Comparison of ENCODE assay signal across 8 cellular contexts in genomic region chr11:28107726-28108618, GRCh38. TPM values are rescaled to one million over a fixed set of nuclear protein-coding genes. Genes with fewer than 3 reads are reported as not detected.
A peak's percentile ranks its signal among the peaks of the same experiment; 100 is the strongest.
DNase-seq lines count a peak whose midpoint lies in the region; ATAC-seq and TF ChIP-seq lines count a peak whose summit lies in the region.

KIF18A (minus strand) TSS chr11:28108156; CDS start chr11:28097947, 10,209 bp downstream.
METTL15 (plus strand) TSS chr11:28108388; CDS start chr11:28113335, 4,947 bp downstream.

- H3K9me3 ChIP-seq in ascending aorta (no peaks in the 10 kb centered on the region), right cardiac atrium (ENCODE audit: control insufficient read depth, low read length) (no peaks in the 10 kb centered on the region), aorta (ENCODE audit: control insufficient read depth, low read length) (no peaks in the 10 kb centered on the region)

- intact Hi-C loops in T-helper 2 cell treated with Interferon-gamma antibody and Interleukin-4, amounts not matched to agents 100 ng/mL and 5 ng/mL, for 36 hours (cut with micrococcal nuclease) = loop anchor here (1.0 to 5.0 kb wide), 3 partner anchors 15 to 746 kb away; partner anchors contain the start of genes CCDC34 and LIN7C
- intact Hi-C loops in ascending aorta (cut with DNase I) = loop anchor here (1.0 to 5.0 kb wide), 4 partner anchors 411 to 1156 kb away; partner anchors contain the start of gene LIN7C
- intact Hi-C loops in right cardiac atrium (cut with DNase I) = no loop called here
- intact Hi-C loops in aorta (cut with DNase I) = loop anchor here in 1 of 2 donors (10.0 kb wide), 1 partner anchor 413 kb away; no protein-coding TSS in a partner anchor

- DNase-seq in NCI-H187 treated with DMSO at 0.1 percent for 48 hours (lab: John Stamatoyannopoulos, UW) (peak; percentile 99), ascending aorta (ENCODE audit: low spot score in 2 of 2) (peak; percentile 98 to 100), right cardiac atrium (peak; percentile 100), putamen (ENCODE audit: low spot score) (peak; percentile 98), aorta (peak; percentile 100)

- WGBS in right cardiac atrium = under 1% methylated on average over 38 of the region's 38 CpGs
- WGBS in aorta, 2 donors = 0% methylated on average over 37 to 38 of the region's 38 CpGs

- peak within 1 kb of the TSS; percentile 87 to 88 for H3K27ac ChIP-seq in ascending aorta
- peak within 1 kb of the TSS; percentile 63 for H3K27ac ChIP-seq in right cardiac atrium (ENCODE audit: low read length)
- peak within 1 kb of the TSS; percentile 60 to 63 for H3K27ac ChIP-seq in aorta (ENCODE audit: low read depth in 1 of 2, low read length in 2 of 2)

- H3K36me3 ChIP-seq in ascending aorta = no peaks in the 10 kb centered on the region
- no peaks in the 10 kb centered on the region for H3K36me3 ChIP-seq in aorta (ENCODE audit: control insufficient read depth in 1 of 2, insufficient read depth in 2 of 2, low read length in 1 of 2)

- no peak for TF ChIP-seq CTCF in ascending aorta (IDR thresholded peaks at IDR 0.05)

- H3K4me3 ChIP-seq in ascending aorta (peak within 1 kb of the TSS; percentile 74 to 76), right cardiac atrium (ENCODE audit: low read length) (peak within 1 kb of the TSS; percentile 76), aorta (ENCODE audit: low read length in 2 of 2) (peak within 1 kb of the TSS; percentile 51 to 59)

- no peaks in the 10 kb centered on the region for H3K27me3 ChIP-seq in ascending aorta
- H3K27me3 ChIP-seq in right cardiac atrium (ENCODE audit: control insufficient read depth, insufficient read depth) = no peaks in the 10 kb centered on the region
- H3K27me3 ChIP-seq in aorta (ENCODE audit: control insufficient read depth in 1 of 2, insufficient read depth in 2 of 2, low read length in 1 of 2) = no peaks in the 10 kb centered on the region

- ATAC-seq in GM18499 (IDR thresholded peaks at IDR 0.05; ENCODE audit: insufficient read depth, unreplicated experiment) = peak; percentile 96
- peak; percentile 94 for ATAC-seq in HG02943 (IDR thresholded peaks at IDR 0.05; ENCODE audit: low read depth, unreplicated experiment)
- ATAC-seq in right cardiac atrium = peak; percentile 100
- peak; percentile 99 for ATAC-seq in aorta (ENCODE audit: low FRiP score)

- H3K4me1 ChIP-seq in ascending aorta = peaks cover 4 to 15% of the 10 kb centered on the region in 2 donors
- no peaks in the 10 kb centered on the region for H3K4me1 ChIP-seq in right cardiac atrium (ENCODE audit: control insufficient read depth, insufficient read depth, low read length)
- H3K4me1 ChIP-seq in aorta (ENCODE audit: control insufficient read depth in 1 of 2, insufficient read depth in 2 of 2, low read length in 2 of 2) = peaks cover 0 to 2% of the 10 kb centered on the region in 2 donors

RNA-seq across cellular contexts. Expression of gene KIF18A, which starts in this region (rescaled TPM):
- total RNA-seq in T-helper 2 cell treated with Interferon-gamma antibody and Interleukin-4, amounts not matched to agents 100 ng/mL and 5 ng/mL, for 36 hours = 27.4 and 28.9 TPM in 2 replicates
- total RNA-seq in ascending aorta (not detected), right cardiac atrium (under 1 TPM; 0.11 to 0.32 (median 0.23) TPM), aorta (1 to 10 TPM in 1 of 2 donors, under 1 TPM in 1; 0.60 to 1.0 TPM)
- polyA plus RNA-seq in right cardiac atrium (0.07 TPM), aorta (under 1 TPM; 0.05 to 0.88 TPM)

RNA-seq across cellular contexts. Expression of gene METTL15, which starts in this region (rescaled TPM):
- 15.1 and 16.3 TPM in 2 replicates for total RNA-seq in T-helper 2 cell treated with Interferon-gamma antibody and Interleukin-4, amounts not matched to agents 100 ng/mL and 5 ng/mL, for 36 hours
- 0.32 TPM for total RNA-seq in ascending aorta
- 10 to 100 TPM in 1 of 4 donors, 1 to 10 TPM in 3; 8.7 to 10.2 (median 9.3) TPM for total RNA-seq in right cardiac atrium
- 4.8 TPM for polyA plus RNA-seq in right cardiac atrium
- 10 to 100 TPM; 16.3 to 19.2 TPM for total RNA-seq in aorta
- 1 to 10 TPM; 2.4 to 4.6 TPM for polyA plus RNA-seq in aorta

Comparison
In these comparisons a context has a peak if more than half of its experiments do, and no peak if none do; other contexts are left out.
1. Peak in every context shown above with its lines: DNase-seq, ATAC-seq, H3K4me3 ChIP-seq and H3K27ac ChIP-seq.
2. RNA of gene KIF18A (total RNA-seq): 27.4 to 28.9 TPM in T-helper 2 cell treated with Interferon-gamma antibody and Interleukin-4, amounts not matched to agents 100 ng/mL and 5 ng/mL, for 36 hours; 0.60 to 1.0 TPM in aorta, 0.11 to 0.32 TPM in right cardiac atrium and not detected in ascending aorta (single experiment); every median in the first group is over 10 times any median in the second.
3. Peak in DNase-seq, H3K4me3 ChIP-seq and H3K27ac ChIP-seq in ascending aorta; RNA of the genes that start here not detected or under 1 TPM.
4. intact Hi-C loops: an anchor here in T-helper 2 cell treated with Interferon-gamma antibody and Interleukin-4, amounts not matched to agents 100 ng/mL and 5 ng/mL, for 36 hours (1.0 to 5.0 kb wide) and ascending aorta (1.0 to 5.0 kb wide); none called in right cardiac atrium.